16 cellular contexts compared by ENCODE assay signal in genomic region chr22:42412744-42413220, GRCh38. TPM values are rescaled to one million over a fixed set of nuclear protein-coding genes. Genes with fewer than 3 reads are reported as not detected.
DNase-seq lines count a peak whose midpoint lies in the region; TF ChIP-seq lines count a peak whose summit lies in the region.
"Had no signal": no experiment of that assay in that cellular context is flagged by ENCODE, and none has a peak within 500 bp of the region (broad histone marks: within the 10 kb centered on the region; RNA-seq: fewer than 3 reads in every experiment).

No MANE protein-coding gene starts in this region.

- H3K4me3 Mint-ChIP-seq in osteocyte (ENCODE audit: unreplicated experiment), result no peak overlapping the region
- H3K4me3 Mint-ChIP-seq: activated CD8-positive, alpha-beta memory T cell treated with anti-CD3 and anti-CD28 coated beads, Interleukin-2, amount 10 ng/mL, durations not matched to agents 7 days and 5 days; activated T-helper 17 cell treated with anti-CD3 and anti-CD28 coated beads, Interleukin-2, amount 50 U/mL, for 72 hours; memory B cell had no signal

- H3K27me3 Mint-ChIP-seq in osteocyte (ENCODE audit: unreplicated experiment), result peaks cover 9% of the 10 kb centered on the region
- H3K27me3 Mint-ChIP-seq: activated CD8-positive, alpha-beta memory T cell treated with anti-CD3 and anti-CD28 coated beads, Interleukin-2, amount 10 ng/mL, durations not matched to agents 7 days and 5 days; activated T-helper 17 cell treated with anti-CD3 and anti-CD28 coated beads, Interleukin-2, amount 50 U/mL, for 72 hours; memory B cell had no signal

- peak overlapping the region; percentile 59 for H3K27ac ChIP-seq in HUES48 (ENCODE audit: low read depth, low read length)
- peak overlapping the region; percentile 29 for H3K27ac ChIP-seq in WERI-Rb-1
- no peak overlapping the region for H3K27ac ChIP-seq in mesendoderm (ENCODE audit: low read depth, low read length)
- H3K27ac ChIP-seq in sigmoid colon, result peak overlapping the region; percentile 32 to 73 (median 62)
- H3K27ac ChIP-seq: HL-60 had no signal

- WGBS in mesendoderm (ENCODE audit: extremely low coverage, insufficient coverage, low lambda C conversion rate), result no CpG with 5 or more reads among the region's 12 CpGs
- WGBS in sigmoid colon, 2 donors, result 81 to 89% methylated on average over 12 of the region's 12 CpGs
- WGBS in lower leg skin, 2 donors, result 55 to 62% methylated on average over 11 of the region's 12 CpGs

- no peak overlapping the region for H2BK120ac ChIP-seq in mesendoderm (ENCODE audit: low read depth, low read length)

- H3K4me1 ChIP-seq in HUES48 (ENCODE audit: control insufficient read depth, insufficient read depth, low read length), result peaks cover 14% of the 10 kb centered on the region
- H3K4me1 ChIP-seq in mesendoderm (ENCODE audit: control insufficient read depth, low read depth, low read length), result peaks cover 4% of the 10 kb centered on the region
- H3K4me1 ChIP-seq in sigmoid colon, result peaks cover 0 to 13% (median 11%) of the 10 kb centered on the region in 4 donors

- no peaks in the 10 kb centered on the region for H3K36me3 ChIP-seq in HUES48 (ENCODE audit: control insufficient read depth, insufficient read depth, low read length)
- H3K36me3 ChIP-seq in WERI-Rb-1, result no peaks in the 10 kb centered on the region
- no peaks in the 10 kb centered on the region for H3K36me3 ChIP-seq in mesendoderm (ENCODE audit: control insufficient read depth, insufficient read depth, low read length)
- no peaks in the 10 kb centered on the region for H3K36me3 ChIP-seq in sigmoid colon

- intact Hi-C loops in sigmoid colon (cut with DNase I), result no loop called here
- intact Hi-C loops in lower leg skin (cut with DNase I; ENCODE audit: low total_unique reads), result no loop called here

- H3K9me3 ChIP-seq in HUES48 (ENCODE audit: control insufficient read depth, insufficient read depth, low read length) (no peaks in the 10 kb centered on the region), WERI-Rb-1 (ENCODE audit: severe bottlenecking) (no peaks in the 10 kb centered on the region), sigmoid colon (no peaks in the 10 kb centered on the region)

- peak overlapping the region; percentile 14; the same call in 1 of the 2 replicates for H3K4me3 ChIP-seq in HUES48 (ENCODE audit: low read depth, low read length)
- H3K4me3 ChIP-seq in WERI-Rb-1 (ENCODE audit: low read depth, low read length), result no peak overlapping the region
- no peak overlapping the region for H3K4me3 ChIP-seq in mesendoderm (ENCODE audit: low read length)
- peak overlapping the region in 1 of 4 donors; percentile 13 for H3K4me3 ChIP-seq in sigmoid colon
- H3K4me3 ChIP-seq in lower leg skin (ENCODE audit: low read depth, poor library complexity, severe bottlenecking), result no peak overlapping the region

- peak overlapping the region; percentile 63 for H3K18ac ChIP-seq in mesendoderm (ENCODE audit: low read length)

- H3K27ac Mint-ChIP-seq in osteocyte (ENCODE audit: unreplicated experiment), result no peak overlapping the region
- H3K27ac Mint-ChIP-seq: activated CD8-positive, alpha-beta memory T cell treated with anti-CD3 and anti-CD28 coated beads, Interleukin-2, amount 10 ng/mL, durations not matched to agents 7 days and 5 days; activated T-helper 17 cell treated with anti-CD3 and anti-CD28 coated beads, Interleukin-2, amount 50 U/mL, for 72 hours had no signal

- H3K79me2 ChIP-seq in mesendoderm (ENCODE audit: control insufficient read depth, insufficient read depth, low read length), result no peaks in the 10 kb centered on the region

- no peak overlapping the region for H3K4me2 ChIP-seq in mesendoderm (ENCODE audit: low read length)

- no peak overlapping the region for H2AK5ac ChIP-seq in mesendoderm (ENCODE audit: low read length)

- no peak overlapping the region for H4K5ac ChIP-seq in mesendoderm (ENCODE audit: low read length)

- H3K9ac ChIP-seq in HUES48 (ENCODE audit: low read depth, low read length) (peak overlapping the region; percentile 47), mesendoderm (ENCODE audit: low read length) (peak overlapping the region; percentile 23)

- no peak overlapping the region for H4K8ac ChIP-seq in mesendoderm (ENCODE audit: low read depth, low read length)

- H3K4me1 Mint-ChIP-seq in osteocyte (ENCODE audit: unreplicated experiment), result no peaks in the 10 kb centered on the region
- H3K4me1 Mint-ChIP-seq: activated CD8-positive, alpha-beta memory T cell treated with anti-CD3 and anti-CD28 coated beads, Interleukin-2, amount 10 ng/mL, durations not matched to agents 7 days and 5 days; activated T-helper 17 cell treated with anti-CD3 and anti-CD28 coated beads, Interleukin-2, amount 50 U/mL, for 72 hours had no signal

- H2BK15ac ChIP-seq in mesendoderm (replicated peaks; ENCODE audit: low read depth), result no peak overlapping the region

- peak overlapping the region; percentile 24 for H3K23ac ChIP-seq in mesendoderm (ENCODE audit: low read length)

- H3K4ac ChIP-seq in mesendoderm (ENCODE audit: low read depth, low read length), result peak overlapping the region; percentile 19

- TF ChIP-seq CTCF in WERI-Rb-1 (IDR thresholded peaks at IDR 0.05; ENCODE audit: low read depth, low read length) (no peak), sigmoid colon (IDR thresholded peaks at IDR 0.05) (no peak), lower leg skin (IDR thresholded peaks at IDR 0.05) (no peak), osteocyte (IDR thresholded peaks at IDR 0.05) (no peak)

- no peaks in the 10 kb centered on the region for H3K36me3 Mint-ChIP-seq in osteocyte (ENCODE audit: unreplicated experiment)
- H3K36me3 Mint-ChIP-seq: activated CD8-positive, alpha-beta memory T cell treated with anti-CD3 and anti-CD28 coated beads, Interleukin-2, amount 10 ng/mL, durations not matched to agents 7 days and 5 days had no signal

- H3K56ac ChIP-seq in mesendoderm (ENCODE audit: low read length), result peak overlapping the region; percentile 54

- TF ChIP-seq POLR2A in sigmoid colon (IDR thresholded peaks at IDR 0.05) (no peak), lower leg skin (IDR thresholded peaks at IDR 0.05) (no peak)

- no peak for DNase-seq in WERI-Rb-1
- DNase-seq in mesendoderm, result peak; percentile 68
- DNase-seq in sigmoid colon, result peak; percentile 78
- no peak for DNase-seq in lower leg skin (ENCODE audit: low spot score in 2 of 2)
- DNase-seq in osteocyte (ENCODE audit: extremely low spot score, unreplicated experiment), result no peak
- no peak for DNase-seq in inferior parietal cortex (ENCODE audit: extremely low spot score)
- DNase-seq: activated CD8-positive, alpha-beta memory T cell treated with anti-CD3 and anti-CD28 coated beads, Interleukin-2, amount 10 ng/mL, durations not matched to agents 7 days and 5 days; caudate nucleus; KBM-7; NCI-H748 treated with DMSO at 0.1 percent for 48 hours; occipital lobe; T1000 had no signal

- no peak overlapping the region for H2BK5ac ChIP-seq in mesendoderm (ENCODE audit: low read length)

- TF ChIP-seq EP300 in sigmoid colon (IDR thresholded peaks at IDR 0.05), result no peak

- H3K27me3 ChIP-seq in HUES48 (ENCODE audit: control insufficient read depth, insufficient read depth, low read length) (no peaks in the 10 kb centered on the region), WERI-Rb-1 (ENCODE audit: insufficient read depth, low read depth, severe bottlenecking) (no peaks in the 10 kb centered on the region), mesendoderm (ENCODE audit: insufficient read depth, low read length, poor library complexity) (no peaks in the 10 kb centered on the region), sigmoid colon (no peaks in the 10 kb centered on the region)

- H3K9me3 Mint-ChIP-seq in osteocyte (ENCODE audit: unreplicated experiment), result no peaks in the 10 kb centered on the region
- H3K9me3 Mint-ChIP-seq: activated T-helper 17 cell treated with anti-CD3 and anti-CD28 coated beads, Interleukin-2, amount 50 U/mL, for 72 hours; memory B cell had no signal

- H3K79me1 ChIP-seq in mesendoderm (ENCODE audit: low read length), result no peaks in the 10 kb centered on the region

RNA-seq across cellular contexts. Expression of gene NFAM1, which starts 19.4 kb away (rescaled TPM):
- polyA plus RNA-seq in mesendoderm (2013, experiment 1 of 2), result 0.17 TPM
- polyA plus RNA-seq in mesendoderm (2013, experiment 2 of 2), result 0.13 TPM
- total RNA-seq in sigmoid colon (1 to 10 TPM; 1.8 to 2.5 (median 2.3) TPM), lower leg skin (1 to 10 TPM; 1.2 to 2.5 (median 1.3) TPM), osteocyte (not detected in 2 replicates)
- polyA plus RNA-seq in sigmoid colon, result 1 to 10 TPM; 1.2 to 3.1 (median 2.3) TPM

Comparison
In these comparisons a context has a peak if more than half of its experiments do, and no peak if none do; other contexts are left out.
1. DNase-seq: peak in mesendoderm (single experiment) and sigmoid colon (single experiment); none in WERI-Rb-1 (single experiment), lower leg skin (0 of 2), osteocyte (single experiment) and inferior parietal cortex (single experiment).